In the genomic region with DNA sequence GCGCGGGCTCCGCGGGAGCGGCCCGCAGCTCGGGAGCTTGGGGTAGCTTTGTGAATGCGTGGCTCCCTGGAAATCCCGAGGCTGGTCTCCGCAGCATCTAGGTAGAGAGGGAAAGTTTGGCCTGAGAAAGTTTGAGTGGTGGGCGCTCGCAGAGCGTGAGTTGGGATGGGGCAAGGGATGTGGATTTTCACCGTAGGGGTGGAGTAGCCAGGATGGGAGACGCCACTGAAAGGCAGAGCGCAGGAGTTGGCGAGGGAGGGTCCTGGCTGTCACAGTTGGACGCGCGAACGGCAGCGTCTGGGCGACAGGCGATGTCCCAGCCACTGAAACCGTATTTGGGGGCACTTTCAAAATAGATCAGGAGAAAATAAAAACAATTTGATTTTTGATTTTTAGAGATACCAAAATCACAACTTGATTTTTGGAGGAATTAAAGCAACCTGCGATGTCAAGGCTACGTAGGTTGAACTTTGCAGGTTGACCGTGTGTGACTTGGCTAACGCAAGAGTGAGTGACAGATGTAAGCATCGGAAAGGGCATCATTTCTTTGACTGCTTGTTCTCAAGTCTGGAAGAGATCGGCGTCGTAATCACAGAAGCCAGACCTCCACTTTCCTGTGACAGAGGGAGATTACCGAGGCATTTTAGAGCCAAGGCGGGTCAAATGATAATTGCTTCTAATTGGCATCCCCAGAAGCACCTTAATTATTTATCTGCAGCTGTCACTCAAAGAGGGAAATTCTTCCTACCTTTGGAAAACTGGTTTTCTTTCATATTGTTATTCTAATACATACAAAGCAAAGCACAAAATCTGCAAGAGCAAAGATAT, we compare ENCODE assay signal across 8 cellular contexts. TPM values are rescaled to one million over a fixed set of nuclear protein-coding genes. Genes with fewer than 3 reads are reported as not detected.
DNase-seq lines count a peak whose midpoint lies in the region; ATAC-seq and TF ChIP-seq lines count a peak whose summit lies in the region.

No MANE protein-coding gene starts in this region.

- H3K36me3 Mint-ChIP-seq in activated CD8-positive, alpha-beta memory T cell treated with anti-CD3 and anti-CD28 coated beads, Interleukin-2, amount 10 ng/mL, durations not matched to agents 7 days and 5 days, result peaks cover 4% of the 10 kb centered on the region

- no peaks in the 10 kb centered on the region for H3K9me3 Mint-ChIP-seq in activated CD8-positive, alpha-beta memory T cell treated with anti-CD3 and anti-CD28 coated beads, Interleukin-2, amount 10 ng/mL, durations not matched to agents 7 days and 5 days (ENCODE audit: low read depth)

- no peak overlapping the region for H3K27ac Mint-ChIP-seq in activated CD8-positive, alpha-beta memory T cell treated with anti-CD3 and anti-CD28 coated beads, Interleukin-2, amount 10 ng/mL, durations not matched to agents 7 days and 5 days

- H3K27ac ChIP-seq in SK-N-MC (no peak overlapping the region), esophagus squamous epithelium (peak overlapping the region; percentile 81 to 91 (median 87)), neutrophil (peak overlapping the region; percentile 32)

- peaks cover 85% of the 10 kb centered on the region for H3K27me3 Mint-ChIP-seq in activated CD8-positive, alpha-beta memory T cell treated with anti-CD3 and anti-CD28 coated beads, Interleukin-2, amount 10 ng/mL, durations not matched to agents 7 days and 5 days

- peaks cover 37% of the 10 kb centered on the region for H3K4me1 Mint-ChIP-seq in activated CD8-positive, alpha-beta memory T cell treated with anti-CD3 and anti-CD28 coated beads, Interleukin-2, amount 10 ng/mL, durations not matched to agents 7 days and 5 days

- H3K36me3 ChIP-seq in SK-N-MC (ENCODE audit: insufficient read depth, low read length) (no peaks in the 10 kb centered on the region), esophagus squamous epithelium (no peaks in the 10 kb centered on the region), neutrophil (no peaks in the 10 kb centered on the region)

- TF ChIP-seq POLR2A in esophagus squamous epithelium (IDR thresholded peaks at IDR 0.05), result no peak

- CTCF ChIA-PET in activated CD8-positive, alpha-beta memory T cell treated with anti-CD3 and anti-CD28 coated beads, Interleukin-2, amount 10 ng/mL, durations not matched to agents 7 days and 5 days (lab: Charles Lee), result interaction anchor here (12.4 kb wide), 1 partner anchor 437 kb away, joined by 130 read pairs; no protein-coding TSS in a partner anchor

- peak overlapping the region; percentile 94 for H3K4me3 ChIP-seq in SK-N-MC
- H3K4me3 ChIP-seq in esophagus squamous epithelium, result peak overlapping the region; percentile 64 to 73 (median 68)
- H3K4me3 ChIP-seq in neutrophil (ENCODE audit: low read depth in 1 of 2, low read length in 1 of 2), result peak overlapping the region; percentile 72 to 91

- no peak for ATAC-seq in activated CD8-positive, alpha-beta memory T cell treated with anti-CD3 and anti-CD28 coated beads, Interleukin-2, amount 10 ng/mL, durations not matched to agents 7 days and 5 days
- ATAC-seq in HG03432 (IDR thresholded peaks at IDR 0.05; ENCODE audit: unreplicated experiment) (no peak), HG02678 (IDR thresholded peaks at IDR 0.05; ENCODE audit: unreplicated experiment) (no peak)

- H3K27me3 ChIP-seq in esophagus squamous epithelium (peaks cover 0 to 86% (median 12%) of the 10 kb centered on the region in 4 donors), neutrophil (peaks cover 100% of the 10 kb centered on the region)

- 1 to 4% methylated on average over 17 to 22 of the region's 35 CpGs for WGBS in esophagus squamous epithelium, 2 donors

- H3K9ac ChIP-seq in SK-N-MC (ENCODE audit: insufficient read length), result peak overlapping the region; percentile 72

- H3K4me1 ChIP-seq in esophagus squamous epithelium, result peaks cover 9 to 49% (median 13%) of the 10 kb centered on the region in 3 donors
- H3K4me1 ChIP-seq in neutrophil (ENCODE audit: control insufficient read depth in 1 of 2, insufficient read depth in 1 of 2, low read depth in 1 of 2, low read length in 1 of 2), result peaks cover 43 to 51% of the 10 kb centered on the region in 2 experiments

- peak overlapping the region; percentile 76 for H3K4me3 Mint-ChIP-seq in activated CD8-positive, alpha-beta memory T cell treated with anti-CD3 and anti-CD28 coated beads, Interleukin-2, amount 10 ng/mL, durations not matched to agents 7 days and 5 days

- intact Hi-C loops in esophagus squamous epithelium (cut with DNase I), result no loop called here

- no peaks in the 10 kb centered on the region for H3K9me3 ChIP-seq in SK-N-MC (ENCODE audit: low read depth, low read length)
- H3K9me3 ChIP-seq in esophagus squamous epithelium, result no peaks in the 10 kb centered on the region
- H3K9me3 ChIP-seq in neutrophil, result no peaks in the 10 kb centered on the region

- TF ChIP-seq CTCF in esophagus squamous epithelium (IDR thresholded peaks at IDR 0.05) (no peak), neutrophil (IDR thresholded peaks at IDR 0.05) (no peak)

- no peak for DNase-seq in activated CD8-positive, alpha-beta memory T cell treated with anti-CD3 and anti-CD28 coated beads, Interleukin-2, amount 10 ng/mL, durations not matched to agents 7 days and 5 days
- no peak for DNase-seq in activated CD8-positive, alpha-beta memory T cell treated with anti-CD3 and anti-CD28 coated beads for 24 hours
- DNase-seq in SK-N-MC (ENCODE audit: low read depth, low spot score) (no peak), esophagus squamous epithelium (lab: John Stamatoyannopoulos, UW) (no peak), NCI-H187 treated with DMSO at 0.1 percent for 48 hours (lab: John Stamatoyannopoulos, UW) (no peak)

RNA-seq across cellular contexts. Expression of gene HEY2, which starts 0.6 kb away (rescaled TPM):
- not detected for total RNA-seq in activated CD8-positive, alpha-beta memory T cell treated with anti-CD3 and anti-CD28 coated beads, Interleukin-2, amount 10 ng/mL, durations not matched to agents 7 days and 5 days
- 1 to 10 TPM in 2 of 4 donors, under 1 TPM in 1, not detected in 1; 0.61 to 2.8 (median 1.3) TPM for total RNA-seq in esophagus squamous epithelium

RNA-seq across cellular contexts. Expression of gene NCOA7, which starts 40.7 kb away (rescaled TPM):
- total RNA-seq in activated CD8-positive, alpha-beta memory T cell treated with anti-CD3 and anti-CD28 coated beads, Interleukin-2, amount 10 ng/mL, durations not matched to agents 7 days and 5 days, result 10 to 100 TPM; 45.3 to 46.9 TPM
- 10 to 100 TPM; 30.9 to 85.1 (median 45.8) TPM for total RNA-seq in esophagus squamous epithelium
